ENCODE assay signal across 22 cellular contexts in the genomic region with DNA sequence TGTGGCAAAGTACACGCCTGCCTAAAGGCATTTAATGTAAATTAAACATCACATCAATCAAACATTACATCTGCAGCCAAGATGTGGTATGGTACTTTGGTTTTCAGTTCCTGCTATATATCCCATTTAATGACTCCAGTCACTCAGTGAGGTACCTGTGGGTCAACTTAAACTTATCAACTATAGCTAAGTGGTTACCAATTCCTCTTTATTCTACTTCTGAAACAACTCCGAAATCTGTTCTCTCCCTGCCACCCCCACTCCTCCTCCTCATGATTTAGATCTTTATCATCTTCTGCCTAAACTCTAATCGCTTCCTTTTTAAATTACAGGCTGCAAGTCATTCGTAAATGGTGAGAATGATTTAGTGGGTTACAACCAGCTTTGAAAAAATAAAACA. TPM values are rescaled to one million over a fixed set of nuclear protein-coding genes. Genes with fewer than 3 reads are reported as not detected.
DNase-seq lines count a peak whose midpoint lies in the region; ATAC-seq, FAIRE-seq and TF ChIP-seq lines count a peak whose summit lies in the region.
"Had no signal": no experiment of that assay in that cellular context is flagged by ENCODE, and none has a peak within 500 bp of the region (broad histone marks: within the 10 kb centered on the region; RNA-seq: fewer than 3 reads in every experiment).

No MANE protein-coding gene starts in this region.

- in situ Hi-C loops in KBM-7 (cut with MboI; ENCODE audit: low pct_unique_long_range_greater_than_20kb, low sequenced_read_pairs) (no loop called here), GM13977 (cut with MboI; ENCODE audit: low pct_unique_long_range_greater_than_20kb, low sequenced_read_pairs, unreplicated experiment) (no loop called here)

- no peak for FAIRE-seq in D721Med (lab: Jason Lieb, UNC)
- FAIRE-seq: G401.6, GM18507, H1 had no signal

- DNase-seq in KBM-7 (peak; percentile 55), left colon (no peak), putamen (ENCODE audit: low spot score) (peak; percentile 23), GM13977 (ENCODE audit: low spot score) (no peak), D721Med (ENCODE audit: insufficient read length, low spot score) (no peak)
- DNase-seq: ACHN; BE2C; C1 segment of cervical spinal cord; CD4-positive, CD25-positive, alpha-beta regulatory T cell; CD8-positive, alpha-beta memory T cell; COR-L47; H9; Kasumi-1; KG1 had no signal

- ATAC-seq in GM18868 (IDR thresholded peaks at IDR 0.05; ENCODE audit: unreplicated experiment) (peak; percentile 60), left colon (peak; percentile 34), GM18505 (IDR thresholded peaks at IDR 0.05; ENCODE audit: unreplicated experiment) (no peak), HG03095 (IDR thresholded peaks at IDR 0.05; ENCODE audit: unreplicated experiment) (no peak)

- intact Hi-C loops in left colon (cut with DNase I, micrococcal nuclease), result no loop called here

- no peak for TF ChIP-seq POLR2A in GM18505 (IDR thresholded peaks at IDR 0.05; ENCODE audit: borderline replicate concordance, extremely low read depth, insufficient read depth, insufficient read length)

- TF ChIP-seq CTCF in GM13977 (IDR thresholded peaks at IDR 0.05; ENCODE audit: extremely low read depth, insufficient read depth, missing control alignments) (no peak), D721Med (IDR thresholded peaks at IDR 0.05; ENCODE audit: insufficient read depth, missing control alignments) (no peak)

RNA-seq across cellular contexts. Expression of a gene that starts 57.9 kb away (rescaled TPM):
- 10 to 100 TPM; 54.4 to 57.6 TPM for total RNA-seq in left colon
- total RNA-seq: A172, HT1080 had no signal

Comparison
In these comparisons a context has a peak if more than half of its experiments do, and no peak if none do; other contexts are left out.
1. ATAC-seq: peak in GM18868 (single experiment) and left colon (single experiment); none in GM18505 (single experiment) and HG03095 (single experiment).
2. DNase-seq: peak in KBM-7 (single experiment) and putamen (single experiment); none in left colon (0 of 2), GM13977 (single experiment) and D721Med (single experiment).